ENCODE assay signal across 8 cellular contexts in the genomic region with DNA sequence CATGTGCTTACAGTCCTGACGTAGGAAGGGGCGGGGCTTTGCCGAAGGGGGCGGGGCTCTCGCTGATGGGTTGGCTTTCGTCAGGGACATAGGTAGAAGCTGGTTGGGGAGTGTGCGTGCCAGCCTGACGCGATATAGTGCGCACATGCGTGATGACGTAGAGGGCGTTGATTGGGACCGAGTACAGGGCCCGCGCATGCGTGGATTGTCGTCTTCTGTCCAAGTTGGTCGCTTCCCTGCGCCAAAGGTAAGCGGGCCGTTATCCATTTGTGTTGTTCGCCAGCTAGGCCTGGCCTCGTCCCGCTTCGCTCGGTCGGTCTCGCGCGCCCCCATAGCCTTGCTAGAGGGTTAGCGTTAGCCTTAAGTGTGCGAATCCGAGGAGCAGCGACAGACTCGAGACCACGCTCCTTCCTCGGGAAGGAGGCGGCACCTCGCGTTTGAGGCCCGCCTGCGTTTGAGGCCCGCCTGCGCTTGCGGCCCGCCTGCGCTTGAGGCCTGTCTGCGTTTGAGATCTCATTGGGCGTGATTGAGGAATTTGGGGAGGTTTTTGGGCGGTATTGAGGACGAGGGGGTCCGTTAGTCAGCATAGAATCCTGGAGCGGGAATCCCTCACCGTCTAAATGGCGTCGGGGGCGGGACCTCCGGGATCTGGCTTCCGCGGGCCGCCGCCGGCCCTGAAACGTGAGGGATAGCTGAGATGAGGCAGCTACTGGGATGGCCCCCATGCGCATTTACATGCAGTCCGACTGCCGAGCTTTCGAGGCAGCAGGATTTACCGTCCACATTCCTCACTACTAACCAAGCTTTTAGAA. TPM values are rescaled to one million over a fixed set of nuclear protein-coding genes. Genes with fewer than 3 reads are reported as not detected.
DNase-seq lines count a peak whose midpoint lies in the region; ATAC-seq and TF ChIP-seq lines count a peak whose summit lies in the region.

A gene (plus strand): TSS at position 197 of the 812 bp plus-strand sequence. CDS start 710 bp downstream, outside the sequence.

- TF ChIP-seq CTCF in GM12875 (IDR thresholded peaks at IDR 0.05; ENCODE audit: borderline replicate concordance, insufficient read depth, low read depth, low read length) (no peak), type B pancreatic cell (conservative IDR thresholded peaks at IDR 0.05) (no peak)

- no peaks in the 10 kb centered on the region for H3K27me3 Mint-ChIP-seq in T-cell
- H3K27me3 Mint-ChIP-seq in type B pancreatic cell = no peaks in the 10 kb centered on the region

- H3K4me1 Mint-ChIP-seq in T-cell (peaks cover 32 to 62% (median 54%) of the 10 kb centered on the region in 3 donors), type B pancreatic cell (ENCODE audit: unreplicated experiment) (peaks cover 30% of the 10 kb centered on the region)

- peak within 1 kb of the TSS; percentile 95 to 100 (median 96) for H3K4me3 Mint-ChIP-seq in T-cell
- H3K4me3 Mint-ChIP-seq in type B pancreatic cell = peak within 1 kb of the TSS; percentile 95

- H3K36me3 Mint-ChIP-seq in T-cell (peaks cover 21% of the 10 kb centered on the region), type B pancreatic cell (peaks cover 13% of the 10 kb centered on the region)

- DNase-seq in NCI-H1436 treated with DMSO at 0.1 percent for 48 hours (lab: John Stamatoyannopoulos, UW) (peak; percentile 98), T-cell (peak; percentile 99 to 100 (median 100)), cardiac septum (ENCODE audit: low spot score) (peak; percentile 100), pons (ENCODE audit: low spot score) (peak; percentile 100), type B pancreatic cell (ENCODE audit: extremely low spot score, unreplicated experiment) (peak; percentile 100)

- POLR2A ChIA-PET in T-cell (lab: Charles Lee) = interaction anchor here (0.6 to 1.7 kb wide), 6 partner anchors 11 to 765 kb away, joined by 3 to 15 read pairs (median 5); a partner anchor contains a TSS

- H3K27ac Mint-ChIP-seq in T-cell (peak within 1 kb of the TSS; percentile 96 to 97), type B pancreatic cell (peak within 1 kb of the TSS; percentile 97)

- CTCF ChIA-PET in T-cell (lab: Charles Lee) = interaction anchor here in 1 of 2 donors (0.5 to 1.4 kb wide), 8 partner anchors 16 to 719 kb away, joined by 3 to 6 read pairs (median 3); a partner anchor contains a TSS

- H3K27ac ChIP-seq in adipose tissue (ENCODE audit: low read depth, low read length) = peak within 1 kb of the TSS; percentile 70

- peak; percentile 91 for ATAC-seq in HG02798 (IDR thresholded peaks at IDR 0.05; ENCODE audit: poor library complexity, unreplicated experiment)
- ATAC-seq in T-cell (replicated peaks in 1 of 4) = peak; percentile 90 to 95 (median 92)

- peak within 1 kb of the TSS; percentile 89 for H3K4me3 ChIP-seq in GM12875 (ENCODE audit: low read depth, low read length)

- intact Hi-C loops in cardiac septum (cut with DNase I) = no loop called here

- 0 to 1% (median 0%) methylated on average over 70 of the region's 70 CpGs for WGBS in adipose tissue, 3 donors

- H3K9me3 Mint-ChIP-seq in T-cell (no peaks in the 10 kb centered on the region), type B pancreatic cell (no peaks in the 10 kb centered on the region)

RNA-seq across cellular contexts. Expression of the gene that starts here (rescaled TPM):
- total RNA-seq in T-cell (100 to 1,000 TPM; 159 to 174 (median 168) TPM), cardiac septum (155 TPM), type B pancreatic cell (ENCODE audit: low replicate concordance) (234 and 302 TPM in 2 replicates)
- 100 to 1,000 TPM in 2 of 3 donors, 10 to 100 TPM in 1; 82.5 to 158 (median 152) TPM for polyA plus RNA-seq in adipose tissue

Comparison
In these comparisons a context has a peak if more than half of its experiments do, and no peak if none do; other contexts are left out.
1. Peak in every context shown above with its lines: DNase-seq, ATAC-seq, H3K4me3 ChIP-seq and H3K27ac ChIP-seq.